Comparison of ENCODE assay signal across 2 cellular contexts in genomic region chr17:77142689-77143088, GRCh38.
TF ChIP-seq lines count a peak whose summit lies in the region.

No MANE protein-coding gene starts in this region.

TF ChIP-seq in HepG2, 621 proteins besides CTCF, POLR2A, EP300 and RAD21:
- no peak for TF ChIP-seq ZEB1 (IDR thresholded peaks at IDR 0.05; ENCODE audit: insufficient replicate concordance, low read depth)
- no peak for TF ChIP-seq KLF12 (CRISPR knock-in tag; IDR thresholded peaks at IDR 0.05; ENCODE audit: borderline replicate concordance)
- no peak for TF ChIP-seq TRIM22 (IDR thresholded peaks at IDR 0.05)
- no peak for TF ChIP-seq GPBP1L1 (CRISPR knock-in tag; IDR thresholded peaks at IDR 0.05)
- TF ChIP-seq IRX3 (CRISPR knock-in tag; IDR thresholded peaks at IDR 0.05; ENCODE audit: borderline replicate concordance, low read depth), result no peak
- TF ChIP-seq NFE2L1 (CRISPR knock-in tag; IDR thresholded peaks at IDR 0.05; ENCODE audit: borderline replicate concordance), result no peak
- TF ChIP-seq ZFP36L2 (CRISPR knock-in tag; IDR thresholded peaks at IDR 0.05), result no peak
- TF ChIP-seq PAWR (CRISPR knock-in tag; IDR thresholded peaks at IDR 0.05; ENCODE audit: borderline replicate concordance), result no peak
- no peak for TF ChIP-seq ZNF678 (CRISPR knock-in tag; IDR thresholded peaks at IDR 0.05)
- TF ChIP-seq SIN3A (IDR thresholded peaks at IDR 0.05; ENCODE audit: borderline replicate concordance, low read depth, low read length), result no peak
- TF ChIP-seq ZNF10 (CRISPR knock-in tag; IDR thresholded peaks at IDR 0.05; ENCODE audit: borderline replicate concordance, low read depth), result no peak
- no peak for TF ChIP-seq FOXA3 (CRISPR knock-in tag; IDR thresholded peaks at IDR 0.05)
- no peak for TF ChIP-seq HDAC6 (IDR thresholded peaks at IDR 0.05; ENCODE audit: low read depth, low read length)

TF ChIP-seq in GM12878, 131 proteins besides CTCF, POLR2A, EP300 and RAD21:
- TF ChIP-seq ZNF687 (IDR thresholded peaks at IDR 0.05) (0 out of 2 replicates have a peak, but pooled peaks have one; percentile 17), RELA (IDR thresholded peaks at IDR 0.05; ENCODE audit: borderline replicate concordance, partially characterized antibody) (no peak)
